17 cellular contexts compared by ENCODE assay signal in genomic region chr4:175622887-175623286, GRCh38.
DNase-seq lines count a peak whose midpoint lies in the region; TF ChIP-seq lines count a peak whose summit lies in the region.
"Had no signal": no experiment of that assay in that cellular context is flagged by ENCODE, and none has a peak within 500 bp of the region (broad histone marks: within the 10 kb centered on the region; RNA-seq: fewer than 3 reads in every experiment).

No MANE protein-coding gene starts in this region.

- TF ChIP-seq CTCF in dorsolateral prefrontal cortex (IDR thresholded peaks at IDR 0.05 in 54 of 56, conservative IDR thresholded peaks at IDR 0.05 in 2 of 56; ENCODE audit: low read depth in 1 of 56, partially characterized antibody in 56 of 56): peak in 3 of 56 donors; percentile 10 to 23 (median 15)

- peak overlapping the region in 46 of 59 donors; percentile 3 to 80 (median 48) for H3K27ac ChIP-seq in dorsolateral prefrontal cortex
- H3K27ac ChIP-seq: sigmoid colon, thoracic aorta had no signal

- DNase-seq in G401 (ENCODE audit: low spot score) (peak; percentile 55), NAMALWA (ENCODE audit: low spot score) (peak; percentile 28), dorsolateral prefrontal cortex (peak in 1 of 10 donors; percentile 18), occipital lobe (lab: John Stamatoyannopoulos, UW) (peak; percentile 1), posterior vena cava (ENCODE audit: low spot score) (no peak), DMS153 treated with DMSO at 0.1 percent for 48 hours (lab: John Stamatoyannopoulos, UW; ENCODE audit: unreplicated experiment) (no peak), NCI-H446 (lab: John Stamatoyannopoulos, UW) (no peak)
- DNase-seq: activated T-cell treated with anti-CD3 and anti-CD28 coated beads, Interleukin-2, amount 50 U/mL, for 72 hours; CD8-positive, alpha-beta memory T cell; DMS79; IMR-90; MG63; natural killer cell; NCI-H1436 treated with DMSO at 0.1 percent for 48 hours; RPMI8226; sigmoid colon had no signal

- no peaks in the 10 kb centered on the region for H3K27me3 ChIP-seq in dorsolateral prefrontal cortex
- H3K27me3 ChIP-seq: sigmoid colon had no signal

- intact Hi-C loops in dorsolateral prefrontal cortex (cut with DNase I): loop anchor here in 1 of 2 donors (5.0 kb wide), 1 partner anchor 61 kb away; no protein-coding TSS in a partner anchor
- intact Hi-C loops in posterior vena cava (cut with DNase I): no loop called here

- in situ Hi-C loops in G401 (cut with HindIII; ENCODE audit: low sequenced_read_pairs): no loop called here

- H3K4me3 ChIP-seq in dorsolateral prefrontal cortex: no peak overlapping the region
- H3K4me3 ChIP-seq: MG63, sigmoid colon, thoracic aorta had no signal

Comparison
In these comparisons a context has a peak if more than half of its experiments do, and no peak if none do; other contexts are left out.
1. DNase-seq: peak in G401 (single experiment), NAMALWA (single experiment) and occipital lobe (single experiment); none in posterior vena cava (single experiment), DMS153 treated with DMSO at 0.1 percent for 48 hours (single experiment) and NCI-H446 (0 of 2).